ENCODE assay signal across 8 cellular contexts in genomic region chr11:44911031-44911814, GRCh38. TPM values are rescaled to one million over a fixed set of nuclear protein-coding genes. Genes with fewer than 3 reads are reported as not detected.
DNase-seq lines count a peak whose midpoint lies in the region; ATAC-seq and TF ChIP-seq lines count a peak whose summit lies in the region.

No MANE protein-coding gene starts in this region.

- peaks cover 2% of the 10 kb centered on the region for H3K27me3 Mint-ChIP-seq in activated CD8-positive, alpha-beta T cell treated with anti-CD3 and anti-CD28 coated beads for 36 hours
- peaks cover 0 to 6% of the 10 kb centered on the region in 2 donors for H3K27me3 Mint-ChIP-seq in effector memory CD8-positive, alpha-beta T cell
- peaks cover 7% of the 10 kb centered on the region for H3K27me3 Mint-ChIP-seq in memory B cell

- intact Hi-C loops in activated CD8-positive, alpha-beta T cell treated with anti-CD3 and anti-CD28 coated beads for 36 hours (cut with micrococcal nuclease) = loop anchor here (5.0 kb wide), 1 partner anchor 184 kb away; the partner anchor contains the start of gene TSPAN18

- H3K4me3 Mint-ChIP-seq in activated CD8-positive, alpha-beta T cell treated with anti-CD3 and anti-CD28 coated beads for 36 hours = no peak overlapping the region
- H3K4me3 Mint-ChIP-seq in effector memory CD8-positive, alpha-beta T cell = no peak overlapping the region
- H3K4me3 Mint-ChIP-seq in memory B cell = no peak overlapping the region

- no peak overlapping the region for H3K27ac Mint-ChIP-seq in activated CD8-positive, alpha-beta T cell treated with anti-CD3 and anti-CD28 coated beads for 36 hours
- no peak overlapping the region for H3K27ac Mint-ChIP-seq in effector memory CD8-positive, alpha-beta T cell
- H3K27ac Mint-ChIP-seq in memory B cell = no peak overlapping the region

- POLR2A ChIA-PET in activated CD8-positive, alpha-beta T cell treated with anti-CD3 and anti-CD28 coated beads for 36 hours (lab: Charles Lee) = interaction anchor here (0.6 kb wide), 2 partner anchors 12 to 224 kb away, joined by 3 read pairs; no protein-coding TSS in a partner anchor

- no peaks in the 10 kb centered on the region for H3K9me3 Mint-ChIP-seq in activated CD8-positive, alpha-beta T cell treated with anti-CD3 and anti-CD28 coated beads for 36 hours
- H3K9me3 Mint-ChIP-seq in effector memory CD8-positive, alpha-beta T cell = no peaks in the 10 kb centered on the region
- H3K9me3 Mint-ChIP-seq in memory B cell = no peaks in the 10 kb centered on the region

- peaks cover 4% of the 10 kb centered on the region for H3K4me1 Mint-ChIP-seq in activated CD8-positive, alpha-beta T cell treated with anti-CD3 and anti-CD28 coated beads for 36 hours (ENCODE audit: low read depth)
- peaks cover 4 to 8% of the 10 kb centered on the region in 2 donors for H3K4me1 Mint-ChIP-seq in effector memory CD8-positive, alpha-beta T cell (ENCODE audit: low read depth in 2 of 2)
- H3K4me1 Mint-ChIP-seq in memory B cell = peaks cover 14% of the 10 kb centered on the region

- TF ChIP-seq CTCF in GM10266 (IDR thresholded peaks at IDR 0.05; ENCODE audit: control insufficient read depth, insufficient read depth, low read depth, missing control alignments) = peak; percentile 78
- TF ChIP-seq CTCF in activated CD8-positive, alpha-beta T cell treated with anti-CD3 and anti-CD28 coated beads for 36 hours (IDR thresholded peaks at IDR 0.05) = peak; percentile 68

- H3K36me3 Mint-ChIP-seq in activated CD8-positive, alpha-beta T cell treated with anti-CD3 and anti-CD28 coated beads for 36 hours (ENCODE audit: low read depth) = no peaks in the 10 kb centered on the region
- peaks cover 19% of the 10 kb centered on the region for H3K36me3 Mint-ChIP-seq in effector memory CD8-positive, alpha-beta T cell (ENCODE audit: insufficient read depth)
- H3K36me3 Mint-ChIP-seq in memory B cell = no peaks in the 10 kb centered on the region

- ATAC-seq in activated CD8-positive, alpha-beta T cell treated with anti-CD3 and anti-CD28 coated beads for 36 hours = peak; percentile 89
- ATAC-seq in effector memory CD8-positive, alpha-beta T cell (replicated peaks) = peak; percentile 82
- ATAC-seq in memory B cell (ENCODE audit: low read depth) = peak; percentile 69
- ATAC-seq in HG02973 (IDR thresholded peaks at IDR 0.05; ENCODE audit: unreplicated experiment) = no peak

- DNase-seq in GM10266 (ENCODE audit: extremely low spot score) = peak; percentile 76
- peak; percentile 73 for DNase-seq in HS-27A (ENCODE audit: low read depth)
- peak; percentile 44 for DNase-seq in NCI-H82 treated with DMSO at 0.1 percent for 48 hours (lab: John Stamatoyannopoulos, UW; ENCODE audit: unreplicated experiment)
- peak; percentile 94 for DNase-seq in activated CD8-positive, alpha-beta T cell treated with anti-CD3 and anti-CD28 coated beads for 36 hours
- peak; percentile 82 to 87 (median 86) for DNase-seq in effector memory CD8-positive, alpha-beta T cell
- peak; percentile 84 to 86 for DNase-seq in memory B cell (ENCODE audit: low spot score in 2 of 2)
- peak; percentile 87 for DNase-seq in stimulated activated CD8-positive, alpha-beta memory T cell treated with anti-CD3 and anti-CD28 coated beads, Interleukin-15, amount 100 ng/mL, for 1 hour (ENCODE audit: low read depth)

- CTCF ChIA-PET in activated CD8-positive, alpha-beta T cell treated with anti-CD3 and anti-CD28 coated beads for 36 hours (lab: Charles Lee) = interaction anchor here (0.6 to 2.3 kb wide), 74 partner anchors 8 to 431 kb away, joined by 3 to 22 read pairs (median 4); partner anchors contain the start of gene CD82

RNA-seq across cellular contexts. Expression of gene TP53I11, which starts 39.5 kb away (rescaled TPM):
- total RNA-seq in activated CD8-positive, alpha-beta T cell treated with anti-CD3 and anti-CD28 coated beads for 36 hours = 10 to 100 TPM; 15.2 to 17.5 TPM

Comparison
In these comparisons a context has a peak if more than half of its experiments do, and no peak if none do; other contexts are left out.
1. DNase-seq: peak in every context shown above with its lines; median percentile 94 in activated CD8-positive, alpha-beta T cell treated with anti-CD3 and anti-CD28 coated beads for 36 hours; 87 in stimulated activated CD8-positive, alpha-beta memory T cell treated with anti-CD3 and anti-CD28 coated beads, Interleukin-15, amount 100 ng/mL, for 1 hour; 86 in effector memory CD8-positive, alpha-beta T cell; 85 in memory B cell; 76 in GM10266; 73 in HS-27A; 44 in NCI-H82 treated with DMSO at 0.1 percent for 48 hours.